In the genomic region with DNA sequence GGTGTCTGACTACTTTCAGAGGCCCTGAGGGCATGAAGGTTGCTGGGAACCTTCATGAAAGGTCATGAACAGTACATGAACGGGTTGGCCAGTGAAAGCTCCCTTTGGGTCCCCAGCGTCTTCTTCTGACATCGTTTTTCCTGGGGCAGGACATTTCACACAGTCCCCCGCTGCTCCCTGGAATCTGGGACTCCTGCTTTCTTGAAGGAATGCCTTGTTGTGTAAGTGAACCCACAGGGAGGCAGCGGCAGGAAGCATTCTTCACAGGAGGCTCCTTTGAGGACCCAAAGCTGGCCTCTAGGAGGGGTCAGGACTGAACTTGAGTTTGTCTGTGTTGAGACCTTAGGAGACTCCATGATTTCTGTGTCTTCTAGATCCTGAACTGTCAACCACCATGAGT, we compare ENCODE assay signal across 20 cellular contexts.
DNase-seq lines count a peak whose midpoint lies in the region; ATAC-seq and TF ChIP-seq lines count a peak whose summit lies in the region.
"Had no signal": no experiment of that assay in that cellular context is flagged by ENCODE, and none has a peak within 500 bp of the region (broad histone marks: within the 10 kb centered on the region; RNA-seq: fewer than 3 reads in every experiment).

No MANE protein-coding gene starts in this region.

- ATAC-seq in sciatic nerve (peak; percentile 85), GM18520 (IDR thresholded peaks at IDR 0.05; ENCODE audit: unreplicated experiment) (no peak)
- ATAC-seq: K562 had no signal

- BruUV-seq in A673 (replicated peaks; lab: Mats Ljungman, UMichigan): no TSS peak

- no peak for TF ChIP-seq POLR2A in lower leg skin (IDR thresholded peaks at IDR 0.05)

- POLR2A ChIA-PET in A673 (lab: Charles Lee; ENCODE audit: low non-redundant PET): no interaction called here

- H3K9ac ChIP-seq in SK-N-MC (ENCODE audit: insufficient read length): no peak overlapping the region
- H3K9ac ChIP-seq: BLaER1 treated with 17β-estradiol and CSF1 and Interleukin-3, amounts not matched to agents 10 nM and 100 nM had no signal

- WGBS in lower leg skin, 2 donors: 76 to 83% methylated on average over 5 of the region's 5 CpGs

- CTCF ChIA-PET in A673 (lab: Charles Lee): no interaction called here

- no peak for TF ChIP-seq CTCF in A673 (conservative IDR thresholded peaks at IDR 0.05; ENCODE audit: low read depth, low read length)
- TF ChIP-seq CTCF in choroid plexus epithelial cell (conservative IDR thresholded peaks at IDR 0.05; ENCODE audit: low read depth, low read length): no peak
- TF ChIP-seq CTCF in lower leg skin (IDR thresholded peaks at IDR 0.05): no peak

- H3K4me3 ChIP-seq in A673 (ENCODE audit: low read depth, low read length, poor library complexity, severe bottlenecking) (no peak overlapping the region), SK-N-MC (no peak overlapping the region), choroid plexus epithelial cell (ENCODE audit: low read depth, low read length) (no peak overlapping the region), lower leg skin (ENCODE audit: low read depth, poor library complexity, severe bottlenecking) (no peak overlapping the region)
- H3K4me3 ChIP-seq: BLaER1 treated with 17β-estradiol and CSF1 and Interleukin-3, amounts not matched to agents 10 nM and 100 nM; K562 had no signal

- no peaks in the 10 kb centered on the region for H3K9me3 ChIP-seq in A673 (ENCODE audit: low read depth, low read length, poor library complexity, severe bottlenecking)
- H3K9me3 ChIP-seq in SK-N-MC (ENCODE audit: low read depth, low read length): no peaks in the 10 kb centered on the region

- H3K27ac ChIP-seq in A673 (ENCODE audit: low read depth, low read length, poor library complexity, severe bottlenecking) (peak overlapping the region; percentile 15), SK-N-MC (peak overlapping the region; percentile 53)
- H3K27ac ChIP-seq: BLaER1 treated with 17β-estradiol and CSF1 and Interleukin-3, amounts not matched to agents 10 nM and 100 nM had no signal

- H3K36me3 ChIP-seq in A673 (ENCODE audit: insufficient read depth, low read length, poor library complexity, severe bottlenecking): no peaks in the 10 kb centered on the region
- no peaks in the 10 kb centered on the region for H3K36me3 ChIP-seq in SK-N-MC (ENCODE audit: insufficient read depth, low read length)
- H3K36me3 ChIP-seq: BLaER1 treated with 17β-estradiol and CSF1 and Interleukin-3, amounts not matched to agents 10 nM and 100 nM had no signal

- intact Hi-C loops in A673 (cut with micrococcal nuclease; ENCODE audit: unreplicated experiment): loop anchor here (5.0 kb wide), 1 partner anchor 139 kb away; no protein-coding TSS in a partner anchor
- intact Hi-C loops in sciatic nerve (cut with DNase I): no loop called here
- intact Hi-C loops in lower leg skin (cut with DNase I; ENCODE audit: low total_unique reads): no loop called here

- peak; percentile 26 for DNase-seq in A673 (ENCODE audit: low spot score)
- no peak for DNase-seq in SK-N-MC (ENCODE audit: low read depth, low spot score)
- DNase-seq in choroid plexus epithelial cell (ENCODE audit: low read depth): peak; percentile 29
- DNase-seq in sciatic nerve (ENCODE audit: low spot score): no peak
- no peak for DNase-seq in NCI-H2227 treated with DMSO at 0.1 percent for 48 hours (lab: John Stamatoyannopoulos, UW)
- no peak for DNase-seq in lower leg skin (ENCODE audit: low spot score in 2 of 2)
- DNase-seq: AML-193; CD4-positive, alpha-beta T cell; Kasumi-1; NCI-H1092 treated with DMSO at 0.1 percent for 48 hours; NCI-H1436; NCI-H187 treated with DMSO at 0.1 percent for 48 hours; NCI-H2107; NCI-H446 treated with DMSO at 0.1 percent for 48 hours; NCI-H526; RPMI8226; SHP77 had no signal

- H3K4me1 ChIP-seq in A673 (ENCODE audit: insufficient read depth, low read length, poor library complexity, severe bottlenecking): peaks cover 41% of the 10 kb centered on the region
- H3K4me1 ChIP-seq: BLaER1 treated with 17β-estradiol and CSF1 and Interleukin-3, amounts not matched to agents 10 nM and 100 nM had no signal

- no peaks in the 10 kb centered on the region for H3K27me3 ChIP-seq in A673 (replicated peaks; ENCODE audit: insufficient read depth, low read depth, low read length, poor library complexity)
- H3K27me3 ChIP-seq: BLaER1 treated with 17β-estradiol and CSF1 and Interleukin-3, amounts not matched to agents 10 nM and 100 nM had no signal

Comparison
In these comparisons a context has a peak if more than half of its experiments do, and no peak if none do; other contexts are left out.
1. DNase-seq: peak in A673 (single experiment) and choroid plexus epithelial cell (single experiment); none in SK-N-MC (single experiment), sciatic nerve (single experiment), NCI-H2227 treated with DMSO at 0.1 percent for 48 hours (single experiment) and lower leg skin (0 of 2).